Comparison of ENCODE assay signal across 11 cellular contexts in genomic region chr20:62876441-62876825, GRCh38. TPM values are rescaled to one million over a fixed set of nuclear protein-coding genes. Genes with fewer than 3 reads are reported as not detected.
DNase-seq lines count a peak whose midpoint lies in the region; ATAC-seq, FAIRE-seq and TF ChIP-seq lines count a peak whose summit lies in the region.
"Had no signal": no experiment of that assay in that cellular context is flagged by ENCODE, and none has a peak within 500 bp of the region (broad histone marks: within the 10 kb centered on the region; RNA-seq: fewer than 3 reads in every experiment).

No MANE protein-coding gene starts in this region.

- H3F3A ChIP-seq in smooth muscle cell (ENCODE audit: low read depth): peaks cover 16% of the 10 kb centered on the region

- TF ChIP-seq POLR2A in GM12892 (IDR thresholded peaks at IDR 0.05; ENCODE audit: low read depth, low read length): no peak

- no peaks in the 10 kb centered on the region for H3K27me3 ChIP-seq in smooth muscle cell (ENCODE audit: low read depth)

- intact Hi-C loops in activated T-helper 1 cell treated with anti-CD3 and anti-CD28 coated beads, Interleukin-12 subunit alpha, Interleukin-12 subunit beta, Interleukin-2, Interleukin-4 antibody, amounts not matched to agents 30 ng/mL and 10 ng/mL and 1 ng/mL, durations not matched to agents 14 hours and 24 hours and 36 hours (cut with micrococcal nuclease): no loop called here
- intact Hi-C loops in left ventricle myocardium superior (cut with micrococcal nuclease): loop anchor here (10.0 kb wide), 1 partner anchor 128 kb away; the partner anchor contains the start of gene BHLHE23

- peaks cover 3% of the 10 kb centered on the region for H3K27me3 Mint-ChIP-seq in activated T-helper 1 cell treated with anti-CD3 and anti-CD28 coated beads, Interleukin-12 subunit alpha, Interleukin-12 subunit beta, Interleukin-2, Interleukin-4 antibody, amounts not matched to agents 30 ng/mL and 10 ng/mL and 1 ng/mL, durations not matched to agents 14 hours and 24 hours and 36 hours (ENCODE audit: insufficient read depth)

- peaks cover 15% of the 10 kb centered on the region for H3K4me1 ChIP-seq in smooth muscle cell (ENCODE audit: low read depth)

- H3K4me3 Mint-ChIP-seq in activated T-helper 1 cell treated with anti-CD3 and anti-CD28 coated beads, Interleukin-12 subunit alpha, Interleukin-12 subunit beta, Interleukin-2, Interleukin-4 antibody, amounts not matched to agents 30 ng/mL and 10 ng/mL and 1 ng/mL, durations not matched to agents 14 hours and 24 hours and 36 hours: no peak overlapping the region

- H3K27ac Mint-ChIP-seq in activated T-helper 1 cell treated with anti-CD3 and anti-CD28 coated beads, Interleukin-12 subunit alpha, Interleukin-12 subunit beta, Interleukin-2, Interleukin-4 antibody, amounts not matched to agents 30 ng/mL and 10 ng/mL and 1 ng/mL, durations not matched to agents 14 hours and 24 hours and 36 hours: peak overlapping the region; percentile 29

- peak; percentile 3 for ATAC-seq in left ventricle myocardium superior

- TF ChIP-seq CTCF in C4-2B (conservative IDR thresholded peaks at IDR 0.05) (no peak), smooth muscle cell (IDR thresholded peaks at IDR 0.05; ENCODE audit: borderline replicate concordance, insufficient read depth, poor library complexity, severe bottlenecking) (no peak)

- H3K36me3 ChIP-seq in smooth muscle cell (ENCODE audit: low read depth): no peaks in the 10 kb centered on the region

- H3K27ac ChIP-seq in C4-2B: peak overlapping the region; percentile 67; the same call in 1 of the 2 replicates
- H3K27ac ChIP-seq in smooth muscle cell (ENCODE audit: low read depth): peak overlapping the region; percentile 86

- H4K20me1 ChIP-seq in smooth muscle cell (ENCODE audit: low read depth): no peaks in the 10 kb centered on the region

- no peak for DNase-seq in activated T-helper 1 cell treated with anti-CD3 and anti-CD28 coated beads, Interleukin-12 subunit alpha, Interleukin-12 subunit beta, Interleukin-2, Interleukin-4 antibody, amounts not matched to agents 30 ng/mL and 10 ng/mL and 1 ng/mL, durations not matched to agents 14 hours and 24 hours and 36 hours (ENCODE audit: low spot score)
- DNase-seq in left ventricle myocardium superior (no peak), smooth muscle cell (lab: John Stamatoyannopoulos, UW; ENCODE audit: unreplicated experiment) (no peak), frontal cortex (ENCODE audit: low spot score in 2 of 2) (no peak), DMS79 (lab: John Stamatoyannopoulos, UW) (no peak), urothelium cell line (ENCODE audit: low spot score) (no peak), GM12892 (ENCODE audit: insufficient read length) (no peak)
- DNase-seq: effector CD4-positive, alpha-beta T cell; NCI-H2171 treated with DMSO at 0.1 percent for 48 hours had no signal

- no peak overlapping the region for H3K9ac ChIP-seq in smooth muscle cell (ENCODE audit: low read depth)

- peaks cover 9% of the 10 kb centered on the region for H3K4me1 Mint-ChIP-seq in activated T-helper 1 cell treated with anti-CD3 and anti-CD28 coated beads, Interleukin-12 subunit alpha, Interleukin-12 subunit beta, Interleukin-2, Interleukin-4 antibody, amounts not matched to agents 30 ng/mL and 10 ng/mL and 1 ng/mL, durations not matched to agents 14 hours and 24 hours and 36 hours (ENCODE audit: low read depth)

- WGBS in smooth muscle cell (ENCODE audit: low lambda C conversion rate): 71% methylated on average over 13 of the region's 13 CpGs

- peak overlapping the region; percentile 76 for H3K4me2 ChIP-seq in smooth muscle cell

- no peaks in the 10 kb centered on the region for H3K9me3 ChIP-seq in smooth muscle cell (replicated peaks; ENCODE audit: low read depth)
- H3K9me3 ChIP-seq: mucosa of descending colon had no signal

- no peak for FAIRE-seq in frontal cortex (lab: Jason Lieb, UNC)
- FAIRE-seq in urothelium cell line (lab: Jason Lieb, UNC): no peak
- no peak for FAIRE-seq in GM12892 (lab: Jason Lieb, UNC)

- H3K4me3 ChIP-seq in smooth muscle cell: no peak overlapping the region
- H3K4me3 ChIP-seq: mucosa of descending colon had no signal

- H3K79me2 ChIP-seq in smooth muscle cell (ENCODE audit: low read depth): no peaks in the 10 kb centered on the region

- H3K36me3 Mint-ChIP-seq in activated T-helper 1 cell treated with anti-CD3 and anti-CD28 coated beads, Interleukin-12 subunit alpha, Interleukin-12 subunit beta, Interleukin-2, Interleukin-4 antibody, amounts not matched to agents 30 ng/mL and 10 ng/mL and 1 ng/mL, durations not matched to agents 14 hours and 24 hours and 36 hours (ENCODE audit: low read depth): peaks cover 2% of the 10 kb centered on the region

- no peak overlapping the region for H2AFZ ChIP-seq in smooth muscle cell (ENCODE audit: low read depth)

- no peaks in the 10 kb centered on the region for H3K9me3 Mint-ChIP-seq in activated T-helper 1 cell treated with anti-CD3 and anti-CD28 coated beads, Interleukin-12 subunit alpha, Interleukin-12 subunit beta, Interleukin-2, Interleukin-4 antibody, amounts not matched to agents 30 ng/mL and 10 ng/mL and 1 ng/mL, durations not matched to agents 14 hours and 24 hours and 36 hours

RNA-seq across cellular contexts. Expression of gene TCFL5, which starts 14.8 kb away (rescaled TPM):
- total RNA-seq in activated T-helper 1 cell treated with anti-CD3 and anti-CD28 coated beads, Interleukin-12 subunit alpha, Interleukin-12 subunit beta, Interleukin-2, Interleukin-4 antibody, amounts not matched to agents 30 ng/mL and 10 ng/mL and 1 ng/mL, durations not matched to agents 14 hours and 24 hours and 36 hours: 5.7 and 5.8 TPM in 2 replicates
- total RNA-seq in left ventricle myocardium superior (6.1 TPM), smooth muscle cell (9.1 and 9.5 TPM in 2 replicates), frontal cortex (6.1 TPM)
- 6.8 and 12.5 TPM in 2 replicates for polyA plus RNA-seq in smooth muscle cell
- polyA plus RNA-seq in GM12892 (2012; ENCODE audit: missing spikeins): 6.3 TPM

RNA-seq across cellular contexts. Expression of gene DIDO1, which starts 49.9 kb away (rescaled TPM):
- 60.5 and 60.8 TPM in 2 replicates for total RNA-seq in activated T-helper 1 cell treated with anti-CD3 and anti-CD28 coated beads, Interleukin-12 subunit alpha, Interleukin-12 subunit beta, Interleukin-2, Interleukin-4 antibody, amounts not matched to agents 30 ng/mL and 10 ng/mL and 1 ng/mL, durations not matched to agents 14 hours and 24 hours and 36 hours
- total RNA-seq in left ventricle myocardium superior: 38.3 TPM
- 24.6 and 25.8 TPM in 2 replicates for total RNA-seq in smooth muscle cell
- 14.4 and 16.0 TPM in 2 replicates for polyA plus RNA-seq in smooth muscle cell
- 37.5 TPM for total RNA-seq in frontal cortex
- polyA plus RNA-seq in GM12892 (2012; ENCODE audit: missing spikeins): 26.5 TPM

RNA-seq across cellular contexts. Expression of gene COL9A3, which starts 59.6 kb away (rescaled TPM):
- total RNA-seq in activated T-helper 1 cell treated with anti-CD3 and anti-CD28 coated beads, Interleukin-12 subunit alpha, Interleukin-12 subunit beta, Interleukin-2, Interleukin-4 antibody, amounts not matched to agents 30 ng/mL and 10 ng/mL and 1 ng/mL, durations not matched to agents 14 hours and 24 hours and 36 hours: not detected in 2 replicates
- total RNA-seq in left ventricle myocardium superior (2.9 TPM), smooth muscle cell (23.0 and 30.1 TPM in 2 replicates), frontal cortex (10.2 TPM)
- 73.3 and 77.4 TPM in 2 replicates for polyA plus RNA-seq in smooth muscle cell
- polyA plus RNA-seq in GM12892 (2012; ENCODE audit: missing spikeins): 0.66 TPM
